Comparison of ENCODE assay signal across 8 cellular contexts in genomic region chrX:35890699-35891098, GRCh38. TPM values are rescaled to one million over a fixed set of nuclear protein-coding genes. Genes with fewer than 3 reads are reported as not detected.
DNase-seq lines count a peak whose midpoint lies in the region; ATAC-seq, FAIRE-seq and TF ChIP-seq lines count a peak whose summit lies in the region.

No MANE protein-coding gene starts in this region.

- H3K27me3 ChIP-seq in HepG2 (ENCODE audit: control insufficient read depth in 1 of 2, insufficient read depth in 2 of 2, low read length in 2 of 2) (no peaks in the 10 kb centered on the region), suprapubic skin (no peaks in the 10 kb centered on the region)

- TF ChIP-seq EP300 in HepG2 (IDR thresholded peaks at IDR 0.05; ENCODE audit: low read depth in 2 of 2, low read length in 2 of 2) (no peak), HepG2 (CRISPR knock-in tag; IDR thresholded peaks at IDR 0.05; ENCODE audit: borderline replicate concordance) (no peak), suprapubic skin (IDR thresholded peaks at IDR 0.05) (no peak)

- H3K4me2 ChIP-seq in HepG2 (ENCODE audit: low read depth, low read length), result no peak overlapping the region

- H4K20me1 ChIP-seq in HepG2 (ENCODE audit: insufficient read depth, low read length), result no peaks in the 10 kb centered on the region

- FAIRE-seq in HepG2 (lab: Jason Lieb, UNC), result peak; percentile 66

- peak; percentile 66 for DNase-seq in ELF-1 (ENCODE audit: low read depth, low spot score)
- peak; percentile 33 for DNase-seq in NCI-H446 treated with DMSO at 0.1 percent for 48 hours (lab: John Stamatoyannopoulos, UW)
- DNase-seq in astrocyte of the hippocampus (ENCODE audit: low read depth, low spot score), result peak; percentile 14
- peak; percentile 46 for DNase-seq in HepG2 (ENCODE audit: low spot score)
- no peak for DNase-seq in suprapubic skin (ENCODE audit: low spot score in 2 of 2)

- BruUV-seq in HepG2 (replicated peaks; lab: Mats Ljungman, UMichigan), result no TSS peak

- no peak for TF ChIP-seq RAD21 in HepG2 (CRISPR knock-in tag; IDR thresholded peaks at IDR 0.05)

- no CpG with 5 or more reads among the region's 9 CpGs for WGBS in HepG2 (ENCODE audit: low lambda C conversion rate)
- 52% methylated on average over 9 of the region's 9 CpGs for WGBS in suprapubic skin

- no peak overlapping the region for H2AFZ ChIP-seq in HepG2 (ENCODE audit: low read length)

- CTCF ChIA-PET in HepG2 (lab: Yijun Ruan, JAX; ENCODE audit: low intra/inter-chr PET ratio, low total read pairs), result interaction anchor here (1.3 kb wide), 1 partner anchor 976 kb away, joined by 7 read pairs; no protein-coding TSS in a partner anchor

- POLR2A ChIA-PET in HepG2 (lab: Yijun Ruan, JAX), result no interaction called here

- H3K79me2 ChIP-seq in HepG2 (ENCODE audit: insufficient read depth, low read length), result no peaks in the 10 kb centered on the region

- intact Hi-C loops in HepG2 (cut with micrococcal nuclease; ENCODE audit: unreplicated experiment), result no loop called here

- H3K4me3 ChIP-seq in HepG2 (replicated peaks in 1 of 3; ENCODE audit: insufficient read depth in 1 of 3, low read depth in 2 of 3, low read length in 3 of 3) (no peak overlapping the region), suprapubic skin (no peak overlapping the region)

- no peaks in the 10 kb centered on the region for H3K9me3 ChIP-seq in HepG2 (ENCODE audit: low read length)
- no peaks in the 10 kb centered on the region for H3K9me3 ChIP-seq in suprapubic skin

- peak; percentile 59 for ATAC-seq in HG03135 (IDR thresholded peaks at IDR 0.05; ENCODE audit: unreplicated experiment)
- ATAC-seq in HepG2, result peak; percentile 49; the same call in 2 of the 3 replicates
- ATAC-seq in GM21390 (IDR thresholded peaks at IDR 0.05; ENCODE audit: unreplicated experiment), result no peak
- ATAC-seq in HG03457 (IDR thresholded peaks at IDR 0.05; ENCODE audit: unreplicated experiment), result no peak

- no peak overlapping the region for H3K9ac ChIP-seq in HepG2 (ENCODE audit: insufficient read depth, low read depth, low read length)

- TF ChIP-seq POLR2A in HepG2 (IDR thresholded peaks at IDR 0.05; ENCODE audit: insufficient read depth in 1 of 2, low read depth in 2 of 2, low read length in 2 of 2) (no peak), suprapubic skin (IDR thresholded peaks at IDR 0.05) (no peak)

- H3K4me1 ChIP-seq in HepG2 (ENCODE audit: insufficient read depth, low read length) (no peaks in the 10 kb centered on the region), suprapubic skin (no peaks in the 10 kb centered on the region)

- no peak overlapping the region for H3K27ac ChIP-seq in HepG2 (ENCODE audit: extremely low read length, insufficient read depth, low read length)
- no peak overlapping the region for H3K27ac ChIP-seq in suprapubic skin

- in situ Hi-C loops in HepG2 (cut with HindIII; ENCODE audit: extremely low pct_ligation_motif_present, low pct_unique_long_range_greater_than_20kb), result loop anchor here (25.0 kb wide), 1 partner anchor 972 kb away; no protein-coding TSS in a partner anchor

- peak; percentile 61 for TF ChIP-seq CTCF in HepG2 (CRISPR knock-in tag; IDR thresholded peaks at IDR 0.05)
- TF ChIP-seq CTCF in suprapubic skin (IDR thresholded peaks at IDR 0.05), result peak in 1 of 2 donors; percentile 24

- H3K36me3 ChIP-seq in HepG2 (replicated peaks in 1 of 2; ENCODE audit: control insufficient read depth in 1 of 2, insufficient read depth in 2 of 2, low read length in 2 of 2) (no peaks in the 10 kb centered on the region), suprapubic skin (no peaks in the 10 kb centered on the region)

TF ChIP-seq in HepG2, 621 proteins besides CTCF, POLR2A, EP300 and RAD21:
- TF ChIP-seq MAFG (CRISPR knock-in tag; IDR thresholded peaks at IDR 0.05), result peak; percentile 85
- TF ChIP-seq MAFK (conservative IDR thresholded peaks at IDR 0.05 in 1 of 2, IDR thresholded peaks at IDR 0.05 in 1 of 2; ENCODE audit: low read length in 2 of 2), result peak; percentile 99 to 100
- TF ChIP-seq RFXAP (CRISPR knock-in tag; IDR thresholded peaks at IDR 0.05; ENCODE audit: borderline replicate concordance), result no peak
- no peak for TF ChIP-seq ZFP36L2 (CRISPR knock-in tag; IDR thresholded peaks at IDR 0.05)
- peak; percentile 99 for TF ChIP-seq MAFF (IDR thresholded peaks at IDR 0.05; ENCODE audit: low read depth, low read length)
- peak; percentile 23; the same call in 1 of the 2 replicates for TF ChIP-seq SMC3 (IDR thresholded peaks at IDR 0.05; ENCODE audit: low read length)
- TF ChIP-seq STAG1 (CRISPR knock-in tag; IDR thresholded peaks at IDR 0.05), result peak; percentile 76

RNA-seq across cellular contexts. Expression of gene CFAP47, which starts 28.8 kb away (rescaled TPM):
- total RNA-seq in HepG2 (2016; rRNA removed; fragmentation: Illumina TruSeq; extraction: Trizol) (not detected in 2 replicates), suprapubic skin (not detected)
- not detected in 2 replicates for total RNA-seq in HepG2 (2016; cell fraction: cytosol; rRNA removed; fragmentation: Illumina TruSeq; extraction: Trizol; ENCODE audit: low read depth)
- not detected in 2 replicates for total RNA-seq in HepG2 (2016; cell fraction: insoluble cytoplasmic fraction; rRNA removed; fragmentation: Illumina TruSeq; extraction: Trizol)
- total RNA-seq in HepG2 (2016; cell fraction: membrane; rRNA removed; fragmentation: Illumina TruSeq; extraction: Trizol), result not detected in 2 replicates
- total RNA-seq in HepG2 (2016; cell fraction: nucleus; rRNA removed; fragmentation: Illumina TruSeq; extraction: Trizol), result not detected in 2 replicates
- polyA plus RNA-seq in HepG2 (2011; rRNA removed), result not detected in 2 replicates
- polyA plus RNA-seq in HepG2 (2011; cell fraction: cytosol; rRNA removed), result not detected in 2 replicates
- not detected in 2 replicates for polyA plus RNA-seq in HepG2 (2011; cell fraction: nucleus; rRNA removed)
- not detected in 2 replicates for polyA plus RNA-seq in HepG2 (2012)
- not detected in 2 replicates for polyA plus RNA-seq in HepG2 (2016; cell fraction: cytosol; fragmentation: Illumina TruSeq; extraction: Trizol; ENCODE audit: low read depth)
- polyA plus RNA-seq in HepG2 (2016; cell fraction: insoluble cytoplasmic fraction; fragmentation: Illumina TruSeq; extraction: Trizol; ENCODE audit: low read depth), result not detected in 2 replicates
- polyA plus RNA-seq in HepG2 (2016; cell fraction: membrane; fragmentation: Illumina TruSeq; extraction: Trizol; ENCODE audit: low read depth), result not detected in 2 replicates
- polyA plus RNA-seq in HepG2 (2016; cell fraction: nucleus; fragmentation: Illumina TruSeq; extraction: Trizol; ENCODE audit: insufficient read depth, low read depth), result not detected in 2 replicates
- polyA minus RNA-seq in HepG2 (2011; rRNA and poly(A)+ RNA removed; ENCODE audit: low replicate concordance), result not detected in 2 replicates
- not detected in 2 replicates for polyA minus RNA-seq in HepG2 (2011; cell fraction: cytosol; rRNA and poly(A)+ RNA removed)
- polyA minus RNA-seq in HepG2 (2011; cell fraction: nucleus; rRNA and poly(A)+ RNA removed), result not detected in 2 replicates

Comparison
In these comparisons a context has a peak if more than half of its experiments do, and no peak if none do; other contexts are left out.
1. DNase-seq: peak in ELF-1 (single experiment), NCI-H446 treated with DMSO at 0.1 percent for 48 hours (single experiment), astrocyte of the hippocampus (single experiment) and HepG2 (single experiment); none in suprapubic skin (0 of 2).
2. ATAC-seq: peak in HG03135 (single experiment) and HepG2 (single experiment); none in GM21390 (single experiment) and HG03457 (single experiment).